Comparison of ENCODE assay signal across 17 cellular contexts in the genomic region with DNA sequence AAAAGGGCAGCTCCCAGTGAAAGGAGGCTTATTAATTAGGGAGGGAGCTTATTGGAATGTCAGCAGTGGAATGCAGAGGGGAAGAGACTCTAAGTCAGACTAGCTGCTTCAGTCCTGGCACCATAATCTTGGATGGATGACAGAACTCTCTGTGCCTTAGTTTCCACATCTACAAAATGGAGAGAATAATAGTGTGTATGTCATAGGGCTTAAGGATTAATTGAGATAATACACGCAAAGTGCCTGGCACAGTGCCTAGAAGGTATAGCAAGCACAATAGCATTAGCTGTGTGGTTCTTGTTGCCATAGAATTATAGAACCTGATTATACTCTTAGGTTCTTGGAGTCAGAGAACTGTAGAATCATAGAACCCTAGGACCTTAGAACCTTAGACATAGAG. TPM values are rescaled to one million over a fixed set of nuclear protein-coding genes. Genes with fewer than 3 reads are reported as not detected.
A peak's percentile ranks its signal among the peaks of the same experiment; 100 is the strongest.
DNase-seq lines count a peak whose midpoint lies in the region; ATAC-seq and TF ChIP-seq lines count a peak whose summit lies in the region.
"Had no signal": no experiment of that assay in that cellular context is flagged by ENCODE, and none has a peak within 500 bp of the region (broad histone marks: within the 10 kb centered on the region; RNA-seq: fewer than 3 reads in every experiment).

No MANE protein-coding gene starts in this region.

- H3K4me3 ChIP-seq in H7 (ENCODE audit: insufficient read depth, low read depth, low read length) = no peak overlapping the region

- peaks cover 21% of the 10 kb centered on the region for H3K36me3 Mint-ChIP-seq in memory B cell
- peaks cover 1% of the 10 kb centered on the region for H3K36me3 Mint-ChIP-seq in activated CD8-positive, alpha-beta memory T cell treated with anti-CD3 and anti-CD28 coated beads, Interleukin-2, amount 10 ng/mL, durations not matched to agents 7 days and 5 days

- no peaks in the 10 kb centered on the region for H3K27me3 ChIP-seq in H7 (ENCODE audit: control insufficient read depth, insufficient read depth, low read length)

- no peaks in the 10 kb centered on the region for H3K9me3 Mint-ChIP-seq in memory B cell
- no peaks in the 10 kb centered on the region for H3K9me3 Mint-ChIP-seq in activated CD8-positive, alpha-beta memory T cell treated with anti-CD3 and anti-CD28 coated beads, Interleukin-2, amount 10 ng/mL, durations not matched to agents 7 days and 5 days (ENCODE audit: low read depth)
- H3K9me3 Mint-ChIP-seq: CD4-positive, alpha-beta memory T cell had no signal

- no peak for ATAC-seq in memory B cell (ENCODE audit: low read depth)
- ATAC-seq in activated CD8-positive, alpha-beta memory T cell treated with anti-CD3 and anti-CD28 coated beads, Interleukin-2, amount 10 ng/mL, durations not matched to agents 7 days and 5 days = no peak

- H3K27ac Mint-ChIP-seq in memory B cell = peak overlapping the region; percentile 67
- no peak overlapping the region for H3K27ac Mint-ChIP-seq in activated CD8-positive, alpha-beta memory T cell treated with anti-CD3 and anti-CD28 coated beads, Interleukin-2, amount 10 ng/mL, durations not matched to agents 7 days and 5 days
- H3K27ac Mint-ChIP-seq: B cell; CD4-positive, alpha-beta memory T cell had no signal

- TF ChIP-seq EP300 in Ishikawa (IDR thresholded peaks at IDR 0.05; ENCODE audit: borderline replicate concordance) = no peak

- peaks cover 12% of the 10 kb centered on the region for H3K36me3 ChIP-seq in H7 (replicated peaks; ENCODE audit: control insufficient read depth, insufficient read depth, low read length)

- CTCF ChIA-PET in activated CD8-positive, alpha-beta memory T cell treated with anti-CD3 and anti-CD28 coated beads, Interleukin-2, amount 10 ng/mL, durations not matched to agents 7 days and 5 days (lab: Charles Lee) = no interaction called here

- H3K4me1 Mint-ChIP-seq in memory B cell = peaks cover 14% of the 10 kb centered on the region
- no peaks in the 10 kb centered on the region for H3K4me1 Mint-ChIP-seq in activated CD8-positive, alpha-beta memory T cell treated with anti-CD3 and anti-CD28 coated beads, Interleukin-2, amount 10 ng/mL, durations not matched to agents 7 days and 5 days

- no peak for TF ChIP-seq RAD21 in Ishikawa (IDR thresholded peaks at IDR 0.05; ENCODE audit: low read depth)

- peak; percentile 17 for DNase-seq in DMS53 (lab: John Stamatoyannopoulos, UW)
- no peak for DNase-seq in DMS53 treated with DMSO at 0.1 percent for 48 hours (lab: John Stamatoyannopoulos, UW; ENCODE audit: unreplicated experiment)
- DNase-seq in memory B cell (ENCODE audit: low spot score in 2 of 2) = no peak
- no peak for DNase-seq in OCI-M2 (lab: John Stamatoyannopoulos, UW; ENCODE audit: unreplicated experiment)
- no peak for DNase-seq in activated CD8-positive, alpha-beta memory T cell treated with anti-CD3 and anti-CD28 coated beads, Interleukin-2, amount 10 ng/mL, durations not matched to agents 7 days and 5 days
- DNase-seq in germinal center (ENCODE audit: low spot score) = no peak
- no peak for DNase-seq in H7
- DNase-seq: CD4-positive, alpha-beta memory T cell; GF-D8; GOT3; KG1; NCI-H1694 treated with DMSO at 0.1 percent for 48 hours; NCI-H2227 treated with DMSO at 0.1 percent for 48 hours; NCI-H510A treated with DMSO at 0.1 percent for 48 hours; NCI-H774 had no signal

- H3K27me3 Mint-ChIP-seq in memory B cell = no peaks in the 10 kb centered on the region
- H3K27me3 Mint-ChIP-seq in activated CD8-positive, alpha-beta memory T cell treated with anti-CD3 and anti-CD28 coated beads, Interleukin-2, amount 10 ng/mL, durations not matched to agents 7 days and 5 days = no peaks in the 10 kb centered on the region
- H3K27me3 Mint-ChIP-seq: B cell had no signal

- H3K4me3 Mint-ChIP-seq in memory B cell = no peak overlapping the region
- no peak overlapping the region for H3K4me3 Mint-ChIP-seq in activated CD8-positive, alpha-beta memory T cell treated with anti-CD3 and anti-CD28 coated beads, Interleukin-2, amount 10 ng/mL, durations not matched to agents 7 days and 5 days
- H3K4me3 Mint-ChIP-seq: B cell; CD4-positive, alpha-beta memory T cell had no signal

TF ChIP-seq in Ishikawa, 13 proteins besides CTCF, POLR2A, EP300 and RAD21:
- TF ChIP-seq ZBTB7A (IDR thresholded peaks at IDR 0.05; ENCODE audit: low read depth) (no peak), YY1 (IDR thresholded peaks at IDR 0.05; ENCODE audit: low read depth) (no peak), CREB1 (IDR thresholded peaks at IDR 0.05; ENCODE audit: low read depth) (no peak), NFIC (IDR thresholded peaks at IDR 0.05) (0 out of 2 replicates have a peak, but pooled peaks have one; percentile 17), CEBPB (IDR thresholded peaks at IDR 0.05) (no peak), TEAD4 (IDR thresholded peaks at IDR 0.05) (no peak)

RNA-seq across cellular contexts. Expression of gene SLC2A1, which starts 22.7 kb away (rescaled TPM):
- total RNA-seq in activated CD8-positive, alpha-beta memory T cell treated with anti-CD3 and anti-CD28 coated beads, Interleukin-2, amount 10 ng/mL, durations not matched to agents 7 days and 5 days = 100 to 1,000 TPM; 113 to 140 TPM
- total RNA-seq in H7 (2014; rRNA removed; shearing (Covaris generic)) = 90.9 and 93.7 TPM in 2 replicates
